ENCODE assay signal across 1 cellular context in genomic region chr5:57889558-57889957, GRCh38.
A peak's percentile ranks its signal among the peaks of the same experiment; 100 is the strongest.
TF ChIP-seq lines count a peak whose summit lies in the region.

No MANE protein-coding gene starts in this region.

TF ChIP-seq in HCT116, 20 proteins besides CTCF, POLR2A, EP300 and RAD21 (continued from another document):
- TF ChIP-seq, protein P1, sequence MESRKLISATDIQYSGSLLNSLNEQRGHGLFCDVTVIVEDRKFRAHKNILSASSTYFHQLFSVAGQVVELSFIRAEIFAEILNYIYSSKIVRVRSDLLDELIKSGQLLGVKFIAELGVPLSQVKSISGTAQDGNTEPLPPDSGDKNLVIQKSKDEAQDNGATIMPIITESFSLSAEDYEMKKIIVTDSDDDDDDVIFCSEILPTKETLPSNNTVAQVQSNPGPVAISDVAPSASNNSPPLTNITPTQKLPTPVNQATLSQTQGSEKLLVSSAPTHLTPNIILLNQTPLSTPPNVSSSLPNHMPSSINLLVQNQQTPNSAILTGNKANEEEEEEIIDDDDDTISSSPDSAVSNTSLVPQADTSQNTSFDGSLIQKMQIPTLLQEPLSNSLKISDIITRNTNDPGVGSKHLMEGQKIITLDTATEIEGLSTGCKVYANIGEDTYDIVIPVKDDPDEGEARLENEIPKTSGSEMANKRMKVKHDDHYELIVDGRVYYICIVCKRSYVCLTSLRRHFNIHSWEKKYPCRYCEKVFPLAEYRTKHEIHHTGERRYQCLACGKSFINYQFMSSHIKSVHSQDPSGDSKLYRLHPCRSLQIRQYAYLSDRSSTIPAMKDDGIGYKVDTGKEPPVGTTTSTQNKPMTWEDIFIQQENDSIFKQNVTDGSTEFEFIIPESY (IDR thresholded peaks at IDR 0.05; ENCODE audit: extremely low read depth, insufficient replicate concordance, low read length): no peak
- TF ChIP-seq CEBPB (IDR thresholded peaks at IDR 0.05; ENCODE audit: low read depth) (no peak), SIN3A (IDR thresholded peaks at IDR 0.05; ENCODE audit: low read depth) (no peak), JUND (IDR thresholded peaks at IDR 0.05) (0 out of 2 replicates have a peak, but pooled peaks have one; percentile 12), CBX3 (IDR thresholded peaks at IDR 0.05; ENCODE audit: low read depth) (peak; percentile 40; the same call in 1 of the 2 replicates), YY1 (IDR thresholded peaks at IDR 0.05; ENCODE audit: extremely low read depth, insufficient replicate concordance, low read depth, low read length) (no peak), FOSL1 (IDR thresholded peaks at IDR 0.05; ENCODE audit: low read depth) (no peak)
- TF ChIP-seq, protein P2, sequence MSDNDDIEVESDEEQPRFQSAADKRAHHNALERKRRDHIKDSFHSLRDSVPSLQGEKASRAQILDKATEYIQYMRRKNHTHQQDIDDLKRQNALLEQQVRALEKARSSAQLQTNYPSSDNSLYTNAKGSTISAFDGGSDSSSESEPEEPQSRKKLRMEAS (IDR thresholded peaks at IDR 0.05): 0 out of 2 replicates have a peak, but pooled peaks have one; percentile 47
